ENCODE assay signal across 8 cellular contexts in genomic region chr2:101251246-101251645, GRCh38. TPM values are rescaled to one million over a fixed set of nuclear protein-coding genes. Genes with fewer than 3 reads are reported as not detected.
DNase-seq lines count a peak whose midpoint lies in the region; ATAC-seq and TF ChIP-seq lines count a peak whose summit lies in the region.
"Not testable (repeated sequence)": the region's sequence is repeated elsewhere in the genome, so short reads cannot be mapped to it uniquely, and the experiment has no call there.

No MANE protein-coding gene starts in this region.

- ATAC-seq in CD4-positive, CD25-positive, alpha-beta regulatory T cell (ENCODE audit: low read depth in 2 of 2); activated CD8-positive, alpha-beta T cell treated with anti-CD3 and anti-CD28 coated beads for 36 hours; naive thymus-derived CD4-positive, alpha-beta T cell; stimulated activated naive B cell treated with anti-CD40 and anti-IgM and Interleukin-4, amounts not matched to agents 10 μg/mL and 1 μg/mL and 100 μg/mL, for 72 hours (replicated peaks): not testable (repeated sequence)

- TF ChIP-seq CTCF in SU-DHL-6 (IDR thresholded peaks at IDR 0.05; ENCODE audit: insufficient read depth, low read length, poor library complexity, severe bottlenecking); activated CD8-positive, alpha-beta T cell treated with anti-CD3 and anti-CD28 coated beads for 36 hours (IDR thresholded peaks at IDR 0.05); MCF 10A (IDR thresholded peaks at IDR 0.05; ENCODE audit: unreplicated experiment): not testable (repeated sequence)

- peak overlapping the region; percentile 83 for H3K4me2 ChIP-seq in SU-DHL-6 (ENCODE audit: low read depth, low read length, poor library complexity, severe bottlenecking)

- peaks cover 14% of the 10 kb centered on the region for H3K36me3 Mint-ChIP-seq in CD4-positive, CD25-positive, alpha-beta regulatory T cell
- H3K36me3 Mint-ChIP-seq in activated CD8-positive, alpha-beta T cell treated with anti-CD3 and anti-CD28 coated beads for 36 hours (ENCODE audit: low read depth) = peaks cover 17% of the 10 kb centered on the region
- H3K36me3 Mint-ChIP-seq in MCF 10A (ENCODE audit: insufficient read depth, unreplicated experiment) = peaks cover 13% of the 10 kb centered on the region
- H3K36me3 Mint-ChIP-seq in naive thymus-derived CD4-positive, alpha-beta T cell = not testable (repeated sequence)
- H3K36me3 Mint-ChIP-seq in stimulated activated naive B cell treated with anti-CD40 and anti-IgM and Interleukin-4, amounts not matched to agents 10 μg/mL and 1 μg/mL and 100 μg/mL, for 72 hours = peaks cover 10 to 12% of the 10 kb centered on the region in 2 donors

- H3K4me1 Mint-ChIP-seq in CD4-positive, CD25-positive, alpha-beta regulatory T cell = peaks cover 14 to 42% (median 26%) of the 10 kb centered on the region in 4 donors
- peaks cover 31% of the 10 kb centered on the region for H3K4me1 Mint-ChIP-seq in activated CD8-positive, alpha-beta T cell treated with anti-CD3 and anti-CD28 coated beads for 36 hours (ENCODE audit: low read depth)
- H3K4me1 Mint-ChIP-seq in MCF 10A (ENCODE audit: insufficient read depth, unreplicated experiment) = peaks cover 24% of the 10 kb centered on the region
- peaks cover 20 to 45% (median 41%) of the 10 kb centered on the region in 7 donors for H3K4me1 Mint-ChIP-seq in naive thymus-derived CD4-positive, alpha-beta T cell
- H3K4me1 Mint-ChIP-seq in stimulated activated naive B cell treated with anti-CD40 and anti-IgM and Interleukin-4, amounts not matched to agents 10 μg/mL and 1 μg/mL and 100 μg/mL, for 72 hours = peaks cover 20 to 35% of the 10 kb centered on the region in 2 donors

- peak overlapping the region; percentile 83; the same call in 1 of the 2 replicates for H3K9ac ChIP-seq in HUES64 (ENCODE audit: low read depth, low read length)
- H3K9ac ChIP-seq in SU-DHL-6 (ENCODE audit: low read length) = not testable (repeated sequence)

- BruUV-seq in MCF 10A (replicated peaks; lab: Mats Ljungman, UMichigan) = not testable (repeated sequence)

- H3K4me1 ChIP-seq in CD4-positive, CD25-positive, alpha-beta regulatory T cell (ENCODE audit: control insufficient read depth, insufficient read depth, low read length, poor library complexity, severe bottlenecking) = peaks cover 38% of the 10 kb centered on the region
- peaks cover 21% of the 10 kb centered on the region for H3K4me1 ChIP-seq in HUES64 (ENCODE audit: insufficient read depth, low read length)
- peaks cover 28% of the 10 kb centered on the region in 2 donors for H3K4me1 ChIP-seq in naive thymus-derived CD4-positive, alpha-beta T cell (ENCODE audit: control insufficient read depth in 2 of 2, insufficient read depth in 2 of 2, low read length in 2 of 2)

- not testable (repeated sequence) for DNase-seq in CD4-positive, CD25-positive, alpha-beta regulatory T cell; activated CD8-positive, alpha-beta T cell treated with anti-CD3 and anti-CD28 coated beads for 36 hours; MCF 10A (ENCODE audit: unreplicated experiment); naive thymus-derived CD4-positive, alpha-beta T cell; stimulated activated naive B cell treated with anti-CD40 and anti-IgM and Interleukin-4, amounts not matched to agents 10 μg/mL and 1 μg/mL and 100 μg/mL, for 72 hours

- H3K4me3 ChIP-seq in CD4-positive, CD25-positive, alpha-beta regulatory T cell (ENCODE audit: low read depth, low read length); SU-DHL-6 (ENCODE audit: insufficient read depth, low read length, poor library complexity, severe bottlenecking); naive thymus-derived CD4-positive, alpha-beta T cell (ENCODE audit: low read length): not testable (repeated sequence)
- H3K4me3 ChIP-seq in HUES64 (ENCODE audit: low read length) = peak overlapping the region; percentile 85
- H3K4me3 ChIP-seq in iPS-18c (ENCODE audit: insufficient read depth, low read depth, low read length) = peak overlapping the region; percentile 51; the same call in 1 of the 2 replicates

- peak overlapping the region in 1 of 3 donors; percentile 93 for H3K27ac Mint-ChIP-seq in CD4-positive, CD25-positive, alpha-beta regulatory T cell
- not testable (repeated sequence) for H3K27ac Mint-ChIP-seq in activated CD8-positive, alpha-beta T cell treated with anti-CD3 and anti-CD28 coated beads for 36 hours; MCF 10A (ENCODE audit: low read depth, unreplicated experiment); stimulated activated naive B cell treated with anti-CD40 and anti-IgM and Interleukin-4, amounts not matched to agents 10 μg/mL and 1 μg/mL and 100 μg/mL, for 72 hours
- H3K27ac Mint-ChIP-seq in naive thymus-derived CD4-positive, alpha-beta T cell = peak overlapping the region in 7 of 9 donors; percentile 5 to 96 (median 44)

- H3K9me2 ChIP-seq in SU-DHL-6 (replicated peaks; ENCODE audit: insufficient read depth, low read length) = not testable (repeated sequence)

- H2AFZ ChIP-seq in SU-DHL-6 (ENCODE audit: low read depth, low read length, severe bottlenecking) = not testable (repeated sequence)

- not testable (repeated sequence) for H3K9me3 ChIP-seq in CD4-positive, CD25-positive, alpha-beta regulatory T cell (ENCODE audit: control insufficient read depth in 2 of 2, low read length in 2 of 2); HUES64 (ENCODE audit: insufficient read depth, low read depth, low read length); SU-DHL-6 (ENCODE audit: insufficient read depth, low read length); iPS-18c (ENCODE audit: control insufficient read depth, insufficient read depth, low read length); naive thymus-derived CD4-positive, alpha-beta T cell (ENCODE audit: control insufficient read depth in 2 of 3, low read length in 3 of 3)

- 11% methylated on average over 9 of the region's 9 CpGs for WGBS in HUES64

- H3K79me2 ChIP-seq in SU-DHL-6 (ENCODE audit: insufficient read depth, low read length) = peaks cover 34% of the 10 kb centered on the region

- H3K27me3 Mint-ChIP-seq in CD4-positive, CD25-positive, alpha-beta regulatory T cell; activated CD8-positive, alpha-beta T cell treated with anti-CD3 and anti-CD28 coated beads for 36 hours; MCF 10A (ENCODE audit: insufficient read depth, unreplicated experiment); naive thymus-derived CD4-positive, alpha-beta T cell; stimulated activated naive B cell treated with anti-CD40 and anti-IgM and Interleukin-4, amounts not matched to agents 10 μg/mL and 1 μg/mL and 100 μg/mL, for 72 hours: not testable (repeated sequence)

- H4K20me1 ChIP-seq in SU-DHL-6 (ENCODE audit: low read depth, low read length) = not testable (repeated sequence)

- H3K27me3 ChIP-seq in CD4-positive, CD25-positive, alpha-beta regulatory T cell (ENCODE audit: control insufficient read depth, insufficient read depth, low read length); HUES64 (ENCODE audit: insufficient read depth, low read length); SU-DHL-6 (ENCODE audit: low read length); naive thymus-derived CD4-positive, alpha-beta T cell (ENCODE audit: control insufficient read depth in 2 of 2, insufficient read depth in 2 of 2, low read length in 2 of 2): not testable (repeated sequence)

- not testable (repeated sequence) for H3F3A ChIP-seq in SU-DHL-6 (ENCODE audit: insufficient read depth)

- peak overlapping the region; percentile 58 to 99 (median 81) for H3K4me3 Mint-ChIP-seq in CD4-positive, CD25-positive, alpha-beta regulatory T cell
- H3K4me3 Mint-ChIP-seq in activated CD8-positive, alpha-beta T cell treated with anti-CD3 and anti-CD28 coated beads for 36 hours = peak overlapping the region; percentile 15
- H3K4me3 Mint-ChIP-seq in MCF 10A (ENCODE audit: unreplicated experiment) = peak overlapping the region; percentile 47
- H3K4me3 Mint-ChIP-seq in naive thymus-derived CD4-positive, alpha-beta T cell = peak overlapping the region in 6 of 10 donors; percentile 14 to 60 (median 34)
- peak overlapping the region; percentile 11 to 44 for H3K4me3 Mint-ChIP-seq in stimulated activated naive B cell treated with anti-CD40 and anti-IgM and Interleukin-4, amounts not matched to agents 10 μg/mL and 1 μg/mL and 100 μg/mL, for 72 hours

- H3K27ac ChIP-seq in CD4-positive, CD25-positive, alpha-beta regulatory T cell (ENCODE audit: insufficient read depth, low read length, poor library complexity, severe bottlenecking); SU-DHL-6 (ENCODE audit: low read depth, low read length); naive thymus-derived CD4-positive, alpha-beta T cell (ENCODE audit: low read depth, low read length): not testable (repeated sequence)
- H3K27ac ChIP-seq in HUES64 (ENCODE audit: low read depth, low read length) = peak overlapping the region; percentile 87; the same call in 1 of the 2 replicates

- CTCF ChIA-PET in activated CD8-positive, alpha-beta T cell treated with anti-CD3 and anti-CD28 coated beads for 36 hours (lab: Charles Lee) = interaction anchor here (0.8 to 4.1 kb wide), 9 partner anchors 7 to 641 kb away, joined by 3 to 23 read pairs (median 4); partner anchors contain the start of genes CREG2 and RNF149
- CTCF ChIA-PET in MCF 10A (lab: Yijun Ruan, JAX) = interaction anchor here (0.6 to 4.4 kb wide), 14 partner anchors 11 to 1581 kb away, joined by 3 to 31 read pairs (median 4); no protein-coding TSS in a partner anchor
- CTCF ChIA-PET in naive thymus-derived CD4-positive, alpha-beta T cell (lab: Charles Lee) = interaction anchor here (1.0 kb wide), 1 partner anchor 46 kb away, joined by 5 read pairs; no protein-coding TSS in a partner anchor

- H3K36me3 ChIP-seq in CD4-positive, CD25-positive, alpha-beta regulatory T cell (ENCODE audit: control insufficient read depth, insufficient read depth, low read length); HUES64 (ENCODE audit: insufficient read depth, low read length); SU-DHL-6 (ENCODE audit: low read length); naive thymus-derived CD4-positive, alpha-beta T cell (ENCODE audit: control insufficient read depth in 2 of 3, insufficient read depth in 3 of 3, low read length in 3 of 3): not testable (repeated sequence)

- H3K9me3 Mint-ChIP-seq in CD4-positive, CD25-positive, alpha-beta regulatory T cell; activated CD8-positive, alpha-beta T cell treated with anti-CD3 and anti-CD28 coated beads for 36 hours; MCF 10A (ENCODE audit: unreplicated experiment); naive thymus-derived CD4-positive, alpha-beta T cell; stimulated activated naive B cell treated with anti-CD40 and anti-IgM and Interleukin-4, amounts not matched to agents 10 μg/mL and 1 μg/mL and 100 μg/mL, for 72 hours: not testable (repeated sequence)

- POLR2A ChIA-PET in activated CD8-positive, alpha-beta T cell treated with anti-CD3 and anti-CD28 coated beads for 36 hours (lab: Charles Lee) = interaction anchor here (0.6 kb wide), 1 partner anchor 324 kb away, joined by 3 read pairs; no protein-coding TSS in a partner anchor
- POLR2A ChIA-PET in MCF 10A (lab: Yijun Ruan, JAX) = interaction anchor here (0.6 to 2.7 kb wide), 8 partner anchors 10 to 572 kb away, joined by 3 to 14 read pairs (median 4); partner anchors contain the start of gene RPL31
- POLR2A ChIA-PET in naive thymus-derived CD4-positive, alpha-beta T cell (lab: Charles Lee) = interaction anchor here (0.5 to 2.1 kb wide), 4 partner anchors 34 to 670 kb away, joined by 3 to 8 read pairs (median 4); partner anchors contain the start of gene RPL31

- intact Hi-C loops in activated CD8-positive, alpha-beta T cell treated with anti-CD3 and anti-CD28 coated beads for 36 hours (cut with micrococcal nuclease) = loop anchor here (5.0 kb wide), 1 partner anchor 56 kb away; the partner anchor contains the start of gene RNF149
- intact Hi-C loops in MCF 10A (cut with micrococcal nuclease) = loop anchor here (5.0 kb wide), 2 partner anchors 56 to 99 kb away; partner anchors contain the start of genes RNF149 and TBC1D8
- intact Hi-C loops in naive thymus-derived CD4-positive, alpha-beta T cell (cut with micrococcal nuclease) = loop anchor here (5.0 to 10.0 kb wide), 4 partner anchors 136 to 466 kb away; partner anchors contain the start of genes CREG2 (in 1 of the 2) and MAP4K4 (in 1 of the 2)

RNA-seq across cellular contexts. Expression of gene CNOT11, which starts 1.4 kb away (rescaled TPM):
- total RNA-seq in CD4-positive, CD25-positive, alpha-beta regulatory T cell = 63.8 TPM
- polyA plus RNA-seq in CD4-positive, CD25-positive, alpha-beta regulatory T cell = 10 to 100 TPM; 68.6 to 76.2 (median 69.4) TPM
- 37.5 TPM for polyA plus RNA-seq in HUES64 (2013, experiment 1 of 2)
- polyA plus RNA-seq in HUES64 (2013, experiment 2 of 2) = 40.3 TPM
- 10 to 100 TPM; 56.7 to 59.7 TPM for total RNA-seq in activated CD8-positive, alpha-beta T cell treated with anti-CD3 and anti-CD28 coated beads for 36 hours
- 33.4 and 38.5 TPM in 2 replicates for total RNA-seq in MCF 10A (2022)
- total RNA-seq in naive thymus-derived CD4-positive, alpha-beta T cell = 10 to 100 TPM; 49.0 to 65.7 (median 54.3) TPM
- polyA plus RNA-seq in naive thymus-derived CD4-positive, alpha-beta T cell = 10 to 100 TPM; 60.4 to 64.0 TPM

RNA-seq across cellular contexts. Expression of gene RNF149, which starts 57.3 kb away (rescaled TPM):
- 221 TPM for total RNA-seq in CD4-positive, CD25-positive, alpha-beta regulatory T cell
- 10 to 100 TPM; 84.4 to 97.3 (median 90.9) TPM for polyA plus RNA-seq in CD4-positive, CD25-positive, alpha-beta regulatory T cell
- 14.5 TPM for polyA plus RNA-seq in HUES64 (2013, experiment 1 of 2)
- polyA plus RNA-seq in HUES64 (2013, experiment 2 of 2) = 16.4 TPM
- total RNA-seq in activated CD8-positive, alpha-beta T cell treated with anti-CD3 and anti-CD28 coated beads for 36 hours = 10 to 100 TPM; 48.7 to 53.2 TPM
- total RNA-seq in MCF 10A (2022) = 34.7 and 34.8 TPM in 2 replicates
- 100 to 1,000 TPM in 4 of 5 experiments, 10 to 100 TPM in 1; 88.9 to 159 (median 114) TPM for total RNA-seq in naive thymus-derived CD4-positive, alpha-beta T cell
- polyA plus RNA-seq in naive thymus-derived CD4-positive, alpha-beta T cell = 10 to 100 TPM; 45.2 to 52.6 TPM

Comparison
In these comparisons a context has a peak if more than half of its experiments do, and no peak if none do; other contexts are left out.
1. H3K4me3 Mint-ChIP-seq: peak in every context shown above with its lines; median percentile 81 in CD4-positive, CD25-positive, alpha-beta regulatory T cell; 47 in MCF 10A; 34 in naive thymus-derived CD4-positive, alpha-beta T cell; 28 in stimulated activated naive B cell treated with anti-CD40 and anti-IgM and Interleukin-4, amounts not matched to agents 10 μg/mL and 1 μg/mL and 100 μg/mL, for 72 hours; 15 in activated CD8-positive, alpha-beta T cell treated with anti-CD3 and anti-CD28 coated beads for 36 hours.